Comparison of ENCODE assay signal across 20 cellular contexts in the genomic region with DNA sequence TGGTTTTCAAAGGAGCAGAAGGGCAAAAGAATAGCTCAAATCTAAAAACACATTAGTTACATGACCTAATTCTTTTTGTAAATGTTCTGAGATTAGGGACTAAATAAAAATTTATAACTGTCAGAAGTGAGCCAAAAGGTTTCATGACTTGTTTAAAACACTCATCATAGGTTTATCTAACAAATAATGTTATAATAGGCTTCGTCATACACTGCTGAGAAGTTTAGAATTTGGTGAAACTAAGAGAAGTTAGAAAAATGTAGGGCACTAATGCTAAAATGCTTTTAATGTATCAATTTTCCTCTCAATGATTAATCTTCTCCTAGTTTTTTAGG.
A peak's percentile ranks its signal among the peaks of the same experiment; 100 is the strongest.
DNase-seq lines count a peak whose midpoint lies in the region; ATAC-seq, FAIRE-seq and TF ChIP-seq lines count a peak whose summit lies in the region.
"Had no signal": no experiment of that assay in that cellular context is flagged by ENCODE, and none has a peak within 500 bp of the region (broad histone marks: within the 10 kb centered on the region; RNA-seq: fewer than 3 reads in every experiment).

No MANE protein-coding gene starts in this region.

- DNase-seq in esophagus muscularis mucosa (ENCODE audit: extremely low spot score) (no peak), left lung (no peak), omental fat pad (ENCODE audit: low spot score) (no peak), HTR-8/SVneo (ENCODE audit: insufficient read length, low spot score) (no peak), GM23248 (no peak)
- DNase-seq: ACHN; BE2C; C1 segment of cervical spinal cord; CD4-positive, CD25-positive, alpha-beta regulatory T cell; CD8-positive, alpha-beta memory T cell; COR-L47; DMS 273 treated with DMSO at 0.1 percent for 48 hours; DMS53; DND-41 had no signal

- intact Hi-C loops in esophagus muscularis mucosa (cut with DNase I) (no loop called here), left lung (cut with DNase I) (no loop called here)

- in situ Hi-C loops in GM23248 (cut with MboI), result no loop called here

- H3K27me3 ChIP-seq in esophagus muscularis mucosa (no peaks in the 10 kb centered on the region), left lung (no peaks in the 10 kb centered on the region), GM23248 (replicated peaks; ENCODE audit: insufficient read depth) (no peaks in the 10 kb centered on the region)
- H3K27me3 ChIP-seq: BE2C had no signal

- TF ChIP-seq POLR2A in esophagus muscularis mucosa (IDR thresholded peaks at IDR 0.05; ENCODE audit: low read depth), result no peak

- H2AFZ ChIP-seq in GM23248, result no peak overlapping the region
- H2AFZ ChIP-seq: GM23338 had no signal

- H3K79me2 ChIP-seq in GM23248 (ENCODE audit: insufficient read depth), result no peaks in the 10 kb centered on the region

- no peaks in the 10 kb centered on the region for H3K36me3 ChIP-seq in esophagus muscularis mucosa
- no peaks in the 10 kb centered on the region for H3K36me3 ChIP-seq in left lung
- H3K36me3 ChIP-seq in GM23248 (ENCODE audit: low read depth), result no peaks in the 10 kb centered on the region
- H3K36me3 ChIP-seq: BE2C had no signal

- H3F3A ChIP-seq in GM23248 (ENCODE audit: insufficient read depth), result peaks cover 12% of the 10 kb centered on the region

- H3K27ac ChIP-seq in esophagus muscularis mucosa (replicated peaks in 1 of 4), result peak overlapping the region; percentile 18 to 49 (median 24)
- no peak overlapping the region for H3K27ac ChIP-seq in left lung
- no peak overlapping the region for H3K27ac ChIP-seq in GM23248
- H3K27ac ChIP-seq: HL-60 had no signal

- H3K9me3 ChIP-seq in esophagus muscularis mucosa (no peaks in the 10 kb centered on the region), left lung (no peaks in the 10 kb centered on the region), GM23248 (ENCODE audit: low read depth) (no peaks in the 10 kb centered on the region)
- H3K9me3 ChIP-seq: BE2C had no signal

- TF ChIP-seq EP300 in esophagus muscularis mucosa (IDR thresholded peaks at IDR 0.05), result no peak

- no peak overlapping the region for H3K9ac ChIP-seq in GM23248

- H4K20me1 ChIP-seq in GM23248 (ENCODE audit: insufficient read depth), result no peaks in the 10 kb centered on the region

- no peaks in the 10 kb centered on the region for H3K9me2 ChIP-seq in GM23248 (ENCODE audit: insufficient read depth)

- H3K4me3 ChIP-seq in esophagus muscularis mucosa, result no peak overlapping the region
- no peak overlapping the region for H3K4me3 ChIP-seq in left lung
- H3K4me3 ChIP-seq in GM23248, result no peak overlapping the region
- H3K4me3 ChIP-seq: GM12878, GM23338 had no signal

- TF ChIP-seq CTCF in esophagus muscularis mucosa (IDR thresholded peaks at IDR 0.05) (no peak), left lung (IDR thresholded peaks at IDR 0.05) (no peak), omental fat pad (IDR thresholded peaks at IDR 0.05) (no peak)

- ATAC-seq in left lung, result peak; percentile 21
- peak; percentile 81 for ATAC-seq in omental fat pad (ENCODE audit: low FRiP score)
- ATAC-seq in GM18502 (IDR thresholded peaks at IDR 0.05; ENCODE audit: poor library complexity, unreplicated experiment), result no peak
- ATAC-seq: GM12878, GM23338 had no signal

- H3K4me1 ChIP-seq in esophagus muscularis mucosa (peaks cover 16 to 50% (median 36%) of the 10 kb centered on the region in 4 donors), left lung (no peaks in the 10 kb centered on the region), GM23248 (ENCODE audit: insufficient read depth) (peaks cover 20% of the 10 kb centered on the region)
- H3K4me1 ChIP-seq: BE2C had no signal

- WGBS in esophagus muscularis mucosa, result 44% methylated on average over 1 of the region's 1 CpG
- 81 to 89% methylated on average over 1 of the region's 1 CpG for WGBS in GM23248 (ENCODE audit: low coverage in 1 of 2, low lambda C conversion rate in 2 of 2, missing lambda C conversion rate in 2 of 2), 2 experiments

- no peak for FAIRE-seq in HTR-8/SVneo (lab: Jason Lieb, UNC)
- FAIRE-seq: A204.1, GM12878, GM18507 had no signal

- H3K4me2 ChIP-seq in GM23248 (ENCODE audit: unreplicated experiment), result no peak overlapping the region
- H3K4me2 ChIP-seq: GM23338 had no signal

Comparison
In these comparisons a context has a peak if more than half of its experiments do, and no peak if none do; other contexts are left out.
1. H3K27ac ChIP-seq: peak in esophagus muscularis mucosa (4 of 4); none in left lung (0 of 2) and GM23248 (single experiment).